In genomic region chr17:70169707-70170597, GRCh38 we compare ENCODE assay signal across 7 cellular contexts. TPM values are rescaled to one million over a fixed set of nuclear protein-coding genes. Genes with fewer than 3 reads are reported as not detected.
DNase-seq lines count a peak whose midpoint lies in the region; ATAC-seq and TF ChIP-seq lines count a peak whose summit lies in the region.

No MANE protein-coding gene starts in this region.

- peak overlapping the region; percentile 84 for H3K4me3 Mint-ChIP-seq in GM23338

- no peak overlapping the region for H3K27ac Mint-ChIP-seq in GM23338

- no peaks in the 10 kb centered on the region for H3K36me3 Mint-ChIP-seq in GM23338 (ENCODE audit: low read depth)

- H3K4me1 ChIP-seq in GM23338 (ENCODE audit: insufficient read depth) (peaks cover 16% of the 10 kb centered on the region), PC-3 (ENCODE audit: insufficient read depth, low read length) (peaks cover 11% of the 10 kb centered on the region), muscle layer of colon (ENCODE audit: insufficient read depth, low read length) (peaks cover 13% of the 10 kb centered on the region)

- no peak overlapping the region for H3K27ac ChIP-seq in GM23338 (ENCODE audit: low read depth)
- no peak overlapping the region for H3K27ac ChIP-seq in PC-3 (ENCODE audit: low read length)
- H3K27ac ChIP-seq in muscle layer of colon (ENCODE audit: low read depth, low read length), result peak overlapping the region; percentile 50

- no peaks in the 10 kb centered on the region for H3K9me3 Mint-ChIP-seq in GM23338

- H3K9me3 ChIP-seq in PC-3 (ENCODE audit: low read length), result no peaks in the 10 kb centered on the region
- H3K9me3 ChIP-seq in muscle layer of colon (ENCODE audit: low read length), result no peaks in the 10 kb centered on the region

- ATAC-seq in GM23338, result peak; percentile 54
- ATAC-seq in PC-3, result peak; percentile 35
- no peak for ATAC-seq in HG03457 (IDR thresholded peaks at IDR 0.05; ENCODE audit: unreplicated experiment)

- peak overlapping the region; percentile 96 for H3K4me2 ChIP-seq in GM23338
- peak overlapping the region; percentile 95 for H3K4me2 ChIP-seq in PC-3 (ENCODE audit: low read length)

- H3K36me3 ChIP-seq in GM23338 (ENCODE audit: insufficient read depth) (no peaks in the 10 kb centered on the region), PC-3 (ENCODE audit: low read depth, low read length) (no peaks in the 10 kb centered on the region), muscle layer of colon (ENCODE audit: insufficient read depth, low read length) (no peaks in the 10 kb centered on the region)

- 0 out of 2 replicates have a peak, but pooled peaks cover 4% of the 10 kb centered on the region for H4K20me1 ChIP-seq in GM23338 (replicated peaks; ENCODE audit: insufficient read depth)
- no peaks in the 10 kb centered on the region for H4K20me1 ChIP-seq in PC-3 (ENCODE audit: low read length)

- POLR2A ChIA-PET in PC-3 (lab: Charles Lee; ENCODE audit: unreplicated experiment), result interaction anchor here (0.5 to 0.6 kb wide), 4 partner anchors 15 to 357 kb away, joined by 3 to 6 read pairs (median 4); no protein-coding TSS in a partner anchor

- TSS peak; percentile 60 for BruUV-seq in PC-3 (replicated peaks; lab: Mats Ljungman, UMichigan)

- peaks cover 11% of the 10 kb centered on the region; the same call in 1 of the 2 replicates for H3K79me2 ChIP-seq in GM23338 (replicated peaks; ENCODE audit: insufficient read depth)
- H3K79me2 ChIP-seq in PC-3 (ENCODE audit: low read length), result no peaks in the 10 kb centered on the region

- H3K9me2 ChIP-seq in GM23338 (ENCODE audit: insufficient read depth), result no peaks in the 10 kb centered on the region
- no peaks in the 10 kb centered on the region for H3K9me2 ChIP-seq in PC-3 (replicated peaks; ENCODE audit: low read length)

- CTCF ChIA-PET in PC-3 (lab: Charles Lee), result interaction anchor here (0.5 to 0.6 kb wide), 4 partner anchors 435 to 774 kb away, joined by 3 to 4 read pairs (median 4); no protein-coding TSS in a partner anchor

- H3F3A ChIP-seq in GM23338 (replicated peaks; ENCODE audit: low read depth) (no peaks in the 10 kb centered on the region), PC-3 (ENCODE audit: low read length, unreplicated experiment) (no peaks in the 10 kb centered on the region)

- intact Hi-C loops in PC-3 (cut with micrococcal nuclease), result loop anchor here (2.0 to 10.0 kb wide), 5 partner anchors 79 to 845 kb away; partner anchors contain the start of gene ABCA5

- H3K4me3 ChIP-seq in GM23338 (peak overlapping the region; percentile 72), PC-3 (ENCODE audit: low read length) (peak overlapping the region; percentile 72), epithelial cell of esophagus (ENCODE audit: low read length) (peak overlapping the region; percentile 57), muscle layer of colon (ENCODE audit: low read depth in 1 of 2, low read length in 2 of 2) (peak overlapping the region; percentile 70 to 84)

- peaks cover 15% of the 10 kb centered on the region for H3K4me1 Mint-ChIP-seq in GM23338

- TF ChIP-seq CTCF in GM23338 (conservative IDR thresholded peaks at IDR 0.05; ENCODE audit: low read depth in 2 of 2) (no peak), PC-3 (conservative IDR thresholded peaks at IDR 0.05; ENCODE audit: low read depth, low read length) (no peak), epithelial cell of esophagus (IDR thresholded peaks at IDR 0.05; ENCODE audit: insufficient read depth, low read depth, low read length, missing control alignments) (no peak)

- H3K9ac ChIP-seq in PC-3 (ENCODE audit: low read length) (peak overlapping the region; percentile 15; the same call in 1 of the 2 replicates), muscle layer of colon (ENCODE audit: low read length) (peak overlapping the region; percentile 1)

- H3K27me3 ChIP-seq in GM23338 (ENCODE audit: insufficient read depth) (peaks cover 41% of the 10 kb centered on the region), PC-3 (ENCODE audit: low read length) (peaks cover 40% of the 10 kb centered on the region), muscle layer of colon (ENCODE audit: control insufficient read depth in 1 of 2, insufficient read depth in 2 of 2, low read length in 2 of 2) (peaks cover 0 to 8% of the 10 kb centered on the region in 2 donors)

- H2AFZ ChIP-seq in GM23338 (peak overlapping the region; percentile 95), PC-3 (ENCODE audit: low read length) (peak overlapping the region; percentile 91)

- peak; percentile 24 for DNase-seq in GM23338 (ENCODE audit: low spot score)
- DNase-seq in PC-3, result no peak
- peak; percentile 21 for DNase-seq in epithelial cell of esophagus (ENCODE audit: low read depth)
- DNase-seq in iPS-NIHi11 (ENCODE audit: low spot score), result no peak
- no peak for DNase-seq in DMS153 (lab: John Stamatoyannopoulos, UW)

- peaks cover 14% of the 10 kb centered on the region for H3K27me3 Mint-ChIP-seq in GM23338 (ENCODE audit: insufficient read depth, low read depth, poor library complexity)

TF ChIP-seq in GM23338, 12 proteins besides CTCF, POLR2A, EP300 and RAD21:
- no peak for TF ChIP-seq ZNF462 (CRISPR knock-in tag; IDR thresholded peaks at IDR 0.05)
- TF ChIP-seq EZH2 (IDR thresholded peaks at IDR 0.05; ENCODE audit: low read depth, unreplicated experiment), result peak; percentile 21
- no peak for TF ChIP-seq POLR2AphosphoS5 (IDR thresholded peaks at IDR 0.05; ENCODE audit: low read depth)

RNA-seq across cellular contexts. Expression of gene KCNJ2, which starts 0.6 kb away (rescaled TPM):
- total RNA-seq in GM23338 (2014; rRNA removed; shearing (Covaris generic)), result 1.6 and 4.4 TPM in 2 replicates
- polyA plus RNA-seq in GM23338 (2016; fragmentation: Nextera tagmentation; extraction: Ambion mirVana), result 1.7 and 2.1 TPM in 2 replicates
- total RNA-seq in PC-3 (2014; rRNA removed), result 0.36 TPM in 1 of 2 replicates, not detected in the other

Comparison
In these comparisons a context has a peak if more than half of its experiments do, and no peak if none do; other contexts are left out.
1. DNase-seq: peak in GM23338 (single experiment) and epithelial cell of esophagus (single experiment); none in PC-3 (single experiment), iPS-NIHi11 (single experiment) and DMS153 (single experiment).
2. Peak in every context shown above with its lines, with median percentiles within 50 percentile points of each other: H3K4me3 ChIP-seq.